Comparison of ENCODE assay signal across 1 cellular context in the genomic region with DNA sequence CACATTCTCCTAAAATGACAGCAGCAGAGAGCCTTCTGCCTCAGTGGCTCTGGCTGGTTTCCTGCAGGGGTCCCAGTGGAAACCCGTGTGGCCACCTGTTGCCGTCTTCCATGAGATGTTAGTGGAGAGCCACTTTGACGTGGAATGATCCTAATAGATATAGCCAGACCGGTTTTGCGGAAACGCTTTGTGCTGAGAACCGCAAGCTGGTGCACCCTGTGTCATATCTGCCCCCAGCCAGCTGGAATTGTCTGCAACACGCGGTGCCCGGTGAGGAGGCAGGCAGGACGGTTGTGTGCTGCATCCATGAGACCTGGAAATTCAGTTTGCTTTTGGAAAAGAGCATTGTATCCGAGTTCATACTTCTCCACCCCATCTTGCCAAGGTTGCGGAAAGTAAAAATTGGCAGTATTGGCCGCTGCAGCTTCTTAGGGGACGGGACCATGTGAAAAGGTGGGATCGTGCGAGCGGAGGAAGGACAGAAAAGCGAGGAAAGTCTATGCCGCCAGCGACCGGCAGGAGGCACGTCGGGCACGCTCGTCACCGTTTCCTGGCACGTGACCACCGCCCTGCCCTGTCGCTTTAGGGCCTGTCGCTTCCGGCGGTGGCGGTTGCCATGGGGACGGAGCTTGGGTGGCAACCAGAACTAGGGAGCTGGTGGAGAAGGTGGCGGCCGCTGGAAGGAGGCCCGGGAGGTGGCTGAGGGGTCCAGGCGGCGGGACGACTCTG.
TF ChIP-seq lines count a peak whose summit lies in the region.

A gene with protein sequence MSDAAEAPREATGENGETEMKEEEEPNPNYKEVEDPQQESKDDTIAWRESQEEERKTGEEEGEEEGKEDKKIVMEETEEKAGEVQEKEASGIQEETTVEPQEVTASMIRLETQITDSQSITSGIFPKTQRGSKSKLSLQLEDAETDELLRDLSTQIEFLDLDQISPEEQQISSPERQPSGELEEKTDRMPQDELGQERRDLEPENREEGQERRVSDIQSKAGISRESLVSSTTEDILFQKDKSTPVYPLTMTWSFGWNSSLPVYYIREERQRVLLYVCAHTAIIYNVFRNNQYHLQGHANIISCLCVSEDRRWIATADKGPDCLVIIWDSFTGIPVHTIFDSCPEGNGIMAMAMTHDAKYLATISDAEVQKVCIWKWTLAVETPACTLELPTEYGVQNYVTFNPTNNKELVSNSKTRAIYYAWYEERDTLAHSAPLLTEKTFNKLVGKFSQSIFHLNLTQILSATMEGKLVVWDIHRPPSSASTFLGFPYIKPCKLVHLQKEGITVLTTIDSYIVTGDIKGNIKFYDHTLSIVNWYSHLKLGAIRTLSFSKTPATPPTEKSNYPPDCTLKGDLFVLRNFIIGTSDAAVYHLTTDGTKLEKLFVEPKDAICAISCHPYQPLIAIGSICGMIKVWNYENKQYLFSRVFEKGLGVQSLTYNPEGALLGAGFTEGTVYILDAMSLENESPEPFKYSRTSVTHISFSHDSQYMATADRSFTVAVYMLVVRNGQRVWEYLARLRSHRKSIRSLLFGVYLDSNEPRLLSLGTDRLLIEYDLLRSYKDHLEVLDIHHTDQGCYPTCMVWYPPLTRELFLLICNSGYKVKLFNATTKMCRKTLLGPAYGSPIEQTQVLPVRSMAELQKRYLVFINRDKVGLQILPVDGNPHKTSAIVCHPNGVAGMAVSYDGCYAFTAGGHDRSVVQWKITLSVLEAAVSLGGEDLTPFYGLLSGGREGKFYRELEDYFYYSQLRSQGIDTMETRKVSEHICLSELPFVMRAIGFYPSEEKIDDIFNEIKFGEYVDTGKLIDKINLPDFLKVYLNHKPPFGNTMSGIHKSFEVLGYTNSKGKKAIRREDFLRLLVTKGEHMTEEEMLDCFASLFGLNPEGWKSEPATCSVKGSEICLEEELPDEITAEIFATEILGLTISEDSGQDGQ (plus strand): TSS at position 643 of the 729 bp plus-strand sequence. CDS start 2,714 bp downstream, outside the sequence.

TF ChIP-seq in HEK293, 187 proteins besides CTCF, POLR2A, EP300 and RAD21 (continued from another document):
- TF ChIP-seq KLF1 (tag by site-specific recombination; IDR thresholded peaks at IDR 0.05), result peak; percentile 29; the same call in 1 of the 2 replicates
- TF ChIP-seq SP2 (tag by site-specific recombination; IDR thresholded peaks at IDR 0.05), result peak; percentile 28
- TF ChIP-seq ZNF239 (tag by site-specific recombination; IDR thresholded peaks at IDR 0.05), result no peak
- TF ChIP-seq MYNN (tag by site-specific recombination; IDR thresholded peaks at IDR 0.05; ENCODE audit: borderline replicate concordance), result peak; percentile 86
- peak; percentile 88 for TF ChIP-seq SCRT1 (tag by site-specific recombination; IDR thresholded peaks at IDR 0.05; ENCODE audit: borderline replicate concordance)
- TF ChIP-seq ZNF223 (tag by site-specific recombination; IDR thresholded peaks at IDR 0.05), result no peak
